In the genomic region with DNA sequence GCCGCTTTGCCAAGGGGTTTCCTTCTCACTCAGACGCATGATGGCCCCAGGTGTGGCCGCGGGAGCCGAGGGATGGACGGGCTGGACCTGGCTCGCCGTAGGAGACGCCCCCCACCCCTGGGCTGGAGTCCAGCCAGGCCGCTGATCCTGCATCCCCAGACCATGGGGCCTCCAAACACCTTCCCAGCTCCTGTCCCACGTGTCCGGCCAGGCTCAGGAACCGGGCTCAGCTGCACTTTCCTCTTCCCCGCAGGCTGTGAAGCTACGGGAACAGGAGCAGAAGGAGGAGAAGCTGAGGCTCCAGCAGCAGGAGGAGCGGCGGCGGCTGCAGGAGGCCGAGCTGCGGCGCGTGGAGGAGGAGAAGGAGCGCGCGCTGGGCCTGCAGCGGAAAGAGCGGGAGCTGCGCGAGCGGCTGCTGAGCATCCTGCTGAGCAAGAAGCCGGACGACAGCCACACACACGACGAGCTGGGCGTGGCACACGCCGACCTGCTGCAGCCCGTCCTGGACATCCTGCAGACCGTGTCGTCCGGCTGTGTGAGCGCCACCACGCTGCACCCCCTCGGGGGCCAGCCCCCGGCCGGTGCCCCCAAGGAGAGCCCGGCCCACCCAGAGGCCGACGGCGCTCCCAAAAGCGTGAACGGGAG, we compare ENCODE assay signal across 1 cellular context.
TF ChIP-seq lines count a peak whose summit lies in the region.

No MANE protein-coding gene starts in this region.

TF ChIP-seq in HepG2, 621 proteins besides CTCF, POLR2A, EP300 and RAD21:
- no peak for TF ChIP-seq TOPORS (CRISPR knock-in tag; IDR thresholded peaks at IDR 0.05)
- peak; percentile 29; the same call in 1 of the 2 replicates for TF ChIP-seq RBFOX2 (IDR thresholded peaks at IDR 0.05; ENCODE audit: low read depth, low read length)
- TF ChIP-seq ZNF207 (IDR thresholded peaks at IDR 0.05; ENCODE audit: borderline replicate concordance) = no peak
- TF ChIP-seq ZNF816 (CRISPR knock-in tag; IDR thresholded peaks at IDR 0.05; ENCODE audit: borderline replicate concordance) = no peak
- no peak for TF ChIP-seq SP1 (IDR thresholded peaks at IDR 0.05)
- no peak for TF ChIP-seq SP1 (CRISPR knock-in tag; IDR thresholded peaks at IDR 0.05)
- TF ChIP-seq, protein P1, sequence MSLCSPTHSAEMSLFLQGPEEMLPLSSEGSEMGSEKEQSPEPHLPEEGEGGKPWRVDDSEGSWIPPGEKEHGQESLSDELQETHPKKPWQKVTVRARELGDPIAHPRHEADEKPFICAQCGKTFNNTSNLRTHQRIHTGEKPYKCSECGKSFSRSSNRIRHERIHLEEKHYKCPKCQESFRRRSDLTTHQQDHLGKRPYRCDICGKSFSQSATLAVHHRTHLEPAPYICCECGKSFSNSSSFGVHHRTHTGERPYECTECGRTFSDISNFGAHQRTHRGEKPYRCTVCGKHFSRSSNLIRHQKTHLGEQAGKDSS (CRISPR knock-in tag; IDR thresholded peaks at IDR 0.05; ENCODE audit: borderline replicate concordance, low read depth) = no peak
- TF ChIP-seq ZNF589 (CRISPR knock-in tag; conservative IDR thresholded peaks at IDR 0.05) = no peak
